22 cellular contexts compared by ENCODE assay signal in the genomic region with DNA sequence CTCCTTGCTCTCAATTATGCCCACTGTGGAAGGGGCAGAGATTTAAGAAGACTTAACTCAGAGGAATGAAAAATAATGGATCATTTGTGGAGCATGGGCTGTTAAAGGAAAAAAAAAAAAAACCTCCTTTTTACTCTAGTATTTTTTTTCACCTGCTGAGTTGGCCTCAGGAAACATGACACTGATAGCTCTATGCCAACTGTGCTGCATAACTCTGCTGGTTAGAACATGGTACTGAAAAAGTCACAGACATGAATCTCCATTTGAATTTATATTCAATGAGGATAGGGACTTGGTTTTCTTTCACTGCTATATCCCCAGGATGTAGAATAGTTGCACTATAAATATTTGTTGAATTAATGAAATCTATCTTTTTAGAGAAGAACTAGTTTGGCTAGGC.
"Had no signal": no experiment of that assay in that cellular context is flagged by ENCODE, and none has a peak within 500 bp of the region (broad histone marks: within the 10 kb centered on the region; RNA-seq: fewer than 3 reads in every experiment).

No MANE protein-coding gene starts in this region.

- H3K4me1 ChIP-seq: colonic mucosa, right lobe of liver, stomach had no signal

- DNase-seq: activated CD4-positive, alpha-beta T cell treated with anti-CD3 and anti-CD28 coated beads, Interleukin-2, amount 10 ng/mL, durations not matched to agents 24 days and 14 days; activated CD8-positive, alpha-beta T cell treated with anti-CD3 and anti-CD28 coated beads for 36 hours; activated naive CD4-positive, alpha-beta T cell treated with anti-CD3 and anti-CD28 coated beads for 36 hours; activated T-cell treated with anti-CD3 and anti-CD28 coated beads, Interleukin-2, amount 50 U/mL, for 24 hours; anterior cingulate cortex; colonic mucosa; endodermal cell; foreskin melanocyte; heart left ventricle; mesenchymal stem cell; mucosa of descending colon; naive thymus-derived CD4-positive, alpha-beta T cell; ovary; right lobe of liver; stimulated activated CD4-positive, alpha-beta T cell treated with anti-CD3 and anti-CD28 coated beads, Interleukin-4, amount 100 ng/mL, for 24 hours; stomach had no signal

- H3K4me1 Mint-ChIP-seq: activated CD4-positive, alpha-beta T cell treated with anti-CD3 and anti-CD28 coated beads, Interleukin-2, amount 10 ng/mL, durations not matched to agents 24 days and 14 days; brain; stimulated activated effector memory CD8-positive, alpha-beta T cell treated with anti-CD3 and anti-CD28 coated beads, Interleukin-12 subunit alpha, Interleukin-12 subunit beta, amount 100 ng/mL, for 72 hours; WTC11 had no signal

- H3K4me3 ChIP-seq: colonic mucosa, heart left ventricle, mucosa of descending colon, ovary, right lobe of liver, stomach, thoracic aorta had no signal

- H3K9me3 Mint-ChIP-seq: activated CD8-positive, alpha-beta T cell treated with anti-CD3 and anti-CD28 coated beads for 36 hours; activated T-cell treated with anti-CD3 and anti-CD28 coated beads, Interleukin-2, amount 50 U/mL, for 24 hours; activated T-helper 2 cell treated with anti-CD3 and anti-CD28 coated beads, Interferon-gamma antibody, Interleukin-2, Interleukin-4, amounts not matched to agents 10 μg/mL and 5 μg/mL and 100 μg/mL, durations not matched to agents 14 hours and 24 hours and 36 hours; brain; endodermal cell; stimulated activated effector memory CD8-positive, alpha-beta T cell treated with anti-CD3 and anti-CD28 coated beads, Interleukin-12 subunit alpha, Interleukin-12 subunit beta, amount 100 ng/mL, for 72 hours had no signal

- H3K36me3 Mint-ChIP-seq: brain; naive thymus-derived CD4-positive, alpha-beta T cell; stimulated activated effector memory CD8-positive, alpha-beta T cell treated with anti-CD3 and anti-CD28 coated beads, Interleukin-12 subunit alpha, Interleukin-12 subunit beta, amount 100 ng/mL, for 72 hours; WTC11 had no signal

- H3K9me3 ChIP-seq: colonic mucosa, heart left ventricle, mucosa of descending colon, ovary, right lobe of liver, stomach, thoracic aorta had no signal

- H3K27me3 Mint-ChIP-seq: activated T-cell treated with anti-CD3 and anti-CD28 coated beads, Interleukin-2, amount 50 U/mL, for 24 hours had no signal

- H3K27me3 ChIP-seq: colonic mucosa, heart left ventricle, ovary, right lobe of liver, stomach had no signal

- H3K27ac ChIP-seq: colonic mucosa, epithelial cell of prostate, ovary, right lobe of liver, thoracic aorta had no signal

- H3K36me3 ChIP-seq: colonic mucosa, heart left ventricle, ovary, right lobe of liver, stomach, thoracic aorta had no signal

- H3K27ac Mint-ChIP-seq: activated CD4-positive, alpha-beta T cell treated with anti-CD3 and anti-CD28 coated beads, Interleukin-2, amount 10 ng/mL, durations not matched to agents 24 days and 14 days; activated CD8-positive, alpha-beta T cell treated with anti-CD3 and anti-CD28 coated beads for 36 hours; activated naive CD4-positive, alpha-beta T cell treated with anti-CD3 and anti-CD28 coated beads for 36 hours; activated T-cell treated with anti-CD3 and anti-CD28 coated beads, Interleukin-2, amount 50 U/mL, for 24 hours; activated T-helper 2 cell treated with anti-CD3 and anti-CD28 coated beads, Interferon-gamma antibody, Interleukin-2, Interleukin-4, amounts not matched to agents 10 μg/mL and 5 μg/mL and 100 μg/mL, durations not matched to agents 14 hours and 24 hours and 36 hours; endodermal cell; naive thymus-derived CD4-positive, alpha-beta T cell; stimulated activated effector memory CD8-positive, alpha-beta T cell treated with anti-CD3 and anti-CD28 coated beads, Interleukin-12 subunit alpha, Interleukin-12 subunit beta, amount 100 ng/mL, for 72 hours; WTC11 had no signal

- H3K4me3 Mint-ChIP-seq: activated CD4-positive, alpha-beta T cell treated with anti-CD3 and anti-CD28 coated beads, Interleukin-2, amount 10 ng/mL, durations not matched to agents 24 days and 14 days; activated CD8-positive, alpha-beta T cell treated with anti-CD3 and anti-CD28 coated beads for 36 hours; activated naive CD4-positive, alpha-beta T cell treated with anti-CD3 and anti-CD28 coated beads for 36 hours; activated T-cell treated with anti-CD3 and anti-CD28 coated beads, Interleukin-2, amount 50 U/mL, for 24 hours; brain; endodermal cell; naive thymus-derived CD4-positive, alpha-beta T cell; stimulated activated effector memory CD8-positive, alpha-beta T cell treated with anti-CD3 and anti-CD28 coated beads, Interleukin-12 subunit alpha, Interleukin-12 subunit beta, amount 100 ng/mL, for 72 hours; WTC11 had no signal
